Comparison of ENCODE assay signal across 29 cellular contexts in genomic region chr6:1223312-1223603, GRCh38.
"Had no signal": no experiment of that assay in that cellular context is flagged by ENCODE, and none has a peak within 500 bp of the region (broad histone marks: within the 10 kb centered on the region; RNA-seq: fewer than 3 reads in every experiment).

No MANE protein-coding gene starts in this region.

- H3K36me3 Mint-ChIP-seq: immature natural killer cell; mesothelial cell of epicardium; naive B cell; natural killer cell; neural progenitor cell; stimulated activated memory B cell treated with anti-CD40 and anti-IgM and Interleukin-4, amounts not matched to agents 10 μg/mL and 1 μg/mL and 100 μg/mL, for 72 hours had no signal

- ATAC-seq: left colon; left lung; lower lobe of right lung; natural killer cell; psoas muscle; stimulated activated memory B cell treated with anti-CD40 and anti-IgM and Interleukin-4, amounts not matched to agents 10 μg/mL and 1 μg/mL and 100 μg/mL, for 72 hours; stimulated activated naive CD8-positive, alpha-beta T cell treated with anti-CD3 and anti-CD28 coated beads, Interleukin-15, amount 100 ng/mL, for 72 hours; upper lobe of right lung had no signal

- H3K27ac Mint-ChIP-seq: immature natural killer cell; mesothelial cell of epicardium; naive B cell; natural killer cell; nephron progenitor cell; neural progenitor cell; stimulated activated memory B cell treated with anti-CD40 and anti-IgM and Interleukin-4, amounts not matched to agents 10 μg/mL and 1 μg/mL and 100 μg/mL, for 72 hours; stimulated activated naive CD8-positive, alpha-beta T cell treated with anti-CD3 and anti-CD28 coated beads, Interleukin-15, amount 100 ng/mL, for 72 hours had no signal

- H3K4me1 ChIP-seq: left lung, lower lobe of right lung, neural progenitor cell, parathyroid adenoma, psoas muscle, right atrium auricular region, tibial artery, upper lobe of right lung had no signal

- H3K9me3 Mint-ChIP-seq: mesothelial cell of epicardium; natural killer cell; nephron progenitor cell; neural progenitor cell; stimulated activated naive CD8-positive, alpha-beta T cell treated with anti-CD3 and anti-CD28 coated beads, Interleukin-15, amount 100 ng/mL, for 72 hours had no signal

- H3K27me3 ChIP-seq: left lung, neural progenitor cell, neutrophil, right atrium auricular region, right lobe of liver, tibial artery, upper lobe of right lung had no signal

- H3K4me1 Mint-ChIP-seq: immature natural killer cell; mesothelial cell of epicardium; naive B cell; natural killer cell; stimulated activated memory B cell treated with anti-CD40 and anti-IgM and Interleukin-4, amounts not matched to agents 10 μg/mL and 1 μg/mL and 100 μg/mL, for 72 hours; stimulated activated naive CD8-positive, alpha-beta T cell treated with anti-CD3 and anti-CD28 coated beads, Interleukin-15, amount 100 ng/mL, for 72 hours had no signal

- H3K4me3 ChIP-seq: left lung, lower lobe of right lung, neural progenitor cell, psoas muscle, right atrium auricular region, right lobe of liver, smooth muscle cell, tibial artery, upper lobe of right lung had no signal

- H3K27ac ChIP-seq: left lung, lower lobe of right lung, neural progenitor cell, neutrophil, parathyroid adenoma, psoas muscle, right atrium auricular region, right lobe of liver, tibial artery, upper lobe of right lung had no signal

- DNase-seq: immature natural killer cell; kidney; left colon; left lung; lower lobe of right lung; mammary epithelial cell; mesendoderm; naive B cell; natural killer cell; nephron progenitor cell; occipital lobe; psoas muscle; stimulated activated CD4-positive, alpha-beta T cell treated with anti-CD3 and anti-CD28 coated beads, Interleukin-1b, Interleukin-23, amount 100 ng/mL, for 48 hours; stimulated activated CD4-positive, alpha-beta T cell treated with anti-CD3 and anti-CD28 coated beads, Interleukin-2, amount 100 ng/mL, for 48 hours; stimulated activated CD4-positive, alpha-beta T cell treated with anti-CD3 and anti-CD28 coated beads, Interleukin-4, amount 100 ng/mL, for 4 hours; stimulated activated CD8-positive, alpha-beta memory T cell treated with anti-CD3 and anti-CD28 coated beads, Interleukin-4, amount 100 ng/mL, for 48 hours; stimulated activated naive CD4-positive, alpha-beta T cell treated with Interleukin-2 at 50 U/mL for 16 hours; stimulated activated naive CD8-positive, alpha-beta T cell treated with anti-CD3 and anti-CD28 coated beads, Interleukin-15, amount 100 ng/mL, for 72 hours; tibial artery; trophoblast cell; upper lobe of right lung had no signal

- H3K4me3 Mint-ChIP-seq: immature natural killer cell; mesothelial cell of epicardium; naive B cell; natural killer cell; nephron progenitor cell; neural progenitor cell; stimulated activated memory B cell treated with anti-CD40 and anti-IgM and Interleukin-4, amounts not matched to agents 10 μg/mL and 1 μg/mL and 100 μg/mL, for 72 hours; stimulated activated naive CD8-positive, alpha-beta T cell treated with anti-CD3 and anti-CD28 coated beads, Interleukin-15, amount 100 ng/mL, for 72 hours had no signal

- H3K9me3 ChIP-seq: left lung, lower lobe of right lung, neutrophil, psoas muscle, right atrium auricular region, right lobe of liver, tibial artery, upper lobe of right lung had no signal

- H3K36me3 ChIP-seq: left lung, lower lobe of right lung, neural progenitor cell, neutrophil, right atrium auricular region, right lobe of liver, tibial artery, upper lobe of right lung had no signal
